In the genomic region with DNA sequence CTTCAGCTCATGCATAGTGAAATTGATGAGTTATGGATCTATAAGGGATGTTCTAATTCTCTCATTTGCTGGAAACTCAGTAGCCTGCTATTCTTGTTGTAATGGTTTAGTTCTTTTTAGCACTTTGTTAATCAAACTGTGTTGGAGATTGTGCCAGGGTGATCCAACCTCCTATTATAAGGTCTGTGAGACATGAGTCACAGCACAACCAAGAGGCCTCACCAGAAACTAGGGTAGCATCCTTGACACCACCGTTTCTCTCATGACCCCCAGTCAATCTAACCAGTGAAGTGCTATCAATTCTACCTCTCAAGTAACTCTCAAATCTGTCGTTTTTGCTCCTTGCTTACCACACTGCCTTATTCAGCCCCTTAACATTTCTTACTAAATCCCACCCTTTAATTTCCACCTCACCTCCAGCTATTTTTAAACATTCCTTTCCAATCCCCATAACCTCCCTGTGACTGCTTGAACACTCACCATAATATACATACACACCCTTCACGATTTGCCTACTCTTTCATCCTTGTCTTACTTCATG, we compare ENCODE assay signal across 13 cellular contexts. TPM values are rescaled to one million over a fixed set of nuclear protein-coding genes. Genes with fewer than 3 reads are reported as not detected.
DNase-seq lines count a peak whose midpoint lies in the region; ATAC-seq and TF ChIP-seq lines count a peak whose summit lies in the region.
"Had no signal": no experiment of that assay in that cellular context is flagged by ENCODE, and none has a peak within 500 bp of the region (broad histone marks: within the 10 kb centered on the region; RNA-seq: fewer than 3 reads in every experiment).

No MANE protein-coding gene starts in this region.

- H3K27me3 ChIP-seq in PC-9 (ENCODE audit: insufficient read depth, low read depth) = no peaks in the 10 kb centered on the region

- peak; percentile 16 for DNase-seq in astrocyte of the spinal cord (ENCODE audit: low read depth, low spot score)
- DNase-seq in myocyte (ENCODE audit: low read depth) = peak; percentile 18
- no peak for DNase-seq in activated T-cell treated with anti-CD3 and anti-CD28 coated beads, Interleukin-2, amount 50 U/mL, for 48 hours
- DNase-seq in PC-9 = no peak
- DNase-seq in NAMALWA (ENCODE audit: low spot score) = no peak
- DNase-seq: activated CD4-positive, alpha-beta T cell treated with anti-CD3 and anti-CD28 coated beads, Interleukin-2, amount 10 ng/mL, durations not matched to agents 24 days and 14 days; activated T-cell treated with anti-CD3 and anti-CD28 coated beads, Interleukin-2, amount 50 U/mL, for 24 hours; DMS79 treated with DMSO at 0.1 percent for 48 hours; NCI-H1092; NCI-H2171 treated with DMSO at 0.1 percent for 48 hours; NK-92 treated with Interleukin-12 subunit alpha and Interleukin-12 subunit beta, amount 100 ng/mL, for 24 hours had no signal

- no peaks in the 10 kb centered on the region for H3K36me3 ChIP-seq in PC-9 (ENCODE audit: low read depth)

- H3K4me3 ChIP-seq in astrocyte of the spinal cord (ENCODE audit: low read depth, low read length) (no peak overlapping the region), PC-9 (no peak overlapping the region)

- no TSS peak for BruUV-seq in PC-9 (replicated peaks; lab: Mats Ljungman, UMichigan)

- H3K9me3 ChIP-seq in PC-9 (ENCODE audit: insufficient read depth, low read depth) = no peaks in the 10 kb centered on the region

- no peaks in the 10 kb centered on the region for H4K20me1 ChIP-seq in PC-9 (ENCODE audit: insufficient read depth)

- peaks cover 10% of the 10 kb centered on the region; the same call in 1 of the 2 replicates for H3K4me1 ChIP-seq in PC-9 (replicated peaks; ENCODE audit: insufficient read depth)

- no peaks in the 10 kb centered on the region for H3K9me2 ChIP-seq in PC-9 (ENCODE audit: insufficient read depth)

- in situ Hi-C loops in astrocyte of the spinal cord (cut with HindIII; ENCODE audit: low sequenced_read_pairs) = no loop called here

- intact Hi-C loops in PC-9 (cut with micrococcal nuclease; ENCODE audit: unreplicated experiment) = no loop called here

- ATAC-seq in GM18511 (IDR thresholded peaks at IDR 0.05; ENCODE audit: unreplicated experiment) (peak; percentile 62), HG03442 (IDR thresholded peaks at IDR 0.05; ENCODE audit: unreplicated experiment) (peak; percentile 58)

- no peak for TF ChIP-seq CTCF in astrocyte of the spinal cord (IDR thresholded peaks at IDR 0.05; ENCODE audit: low read depth, low read length)
- TF ChIP-seq CTCF in PC-9 (conservative IDR thresholded peaks at IDR 0.05) = no peak

- H2AFZ ChIP-seq in PC-9 = no peak overlapping the region

- no peak overlapping the region for H3K4me2 ChIP-seq in PC-9

- POLR2A ChIA-PET in PC-9 (lab: Charles Lee; ENCODE audit: unreplicated experiment) = no interaction called here

- no peaks in the 10 kb centered on the region for H3K79me2 ChIP-seq in PC-9 (ENCODE audit: low read depth)

- CTCF ChIA-PET in PC-9 (lab: Charles Lee) = no interaction called here

- no peak overlapping the region for H3K27ac ChIP-seq in PC-9

- no peaks in the 10 kb centered on the region for H3F3A ChIP-seq in PC-9 (ENCODE audit: insufficient read depth, low read depth)

RNA-seq across cellular contexts. Expression of gene NUDT4, which starts 54.0 kb away (rescaled TPM):
- total RNA-seq in myocyte = 51.2 and 83.7 TPM in 2 replicates
- polyA plus RNA-seq in myocyte (2012) = 20.8 TPM
- 38.7 and 51.0 TPM in 2 replicates for total RNA-seq in PC-9 (2021)

Comparison
In these comparisons a context has a peak if more than half of its experiments do, and no peak if none do; other contexts are left out.
1. DNase-seq: peak in astrocyte of the spinal cord (single experiment) and myocyte (single experiment); none in activated T-cell treated with anti-CD3 and anti-CD28 coated beads, Interleukin-2, amount 50 U/mL, for 48 hours (0 of 2), PC-9 (0 of 2) and NAMALWA (single experiment).